ENCODE assay signal across 17 cellular contexts in genomic region chr2:582792-583528, GRCh38.
A peak's percentile ranks its signal among the peaks of the same experiment; 100 is the strongest.
DNase-seq lines count a peak whose midpoint lies in the region; ATAC-seq, FAIRE-seq and TF ChIP-seq lines count a peak whose summit lies in the region.
"Had no signal": no experiment of that assay in that cellular context is flagged by ENCODE, and none has a peak within 500 bp of the region (broad histone marks: within the 10 kb centered on the region; RNA-seq: fewer than 3 reads in every experiment).

No MANE protein-coding gene starts in this region.

- TF ChIP-seq CTCF in K562 (IDR thresholded peaks at IDR 0.05 in 2 of 3, conservative IDR thresholded peaks at IDR 0.05 in 1 of 3; ENCODE audit: insufficient read depth in 2 of 3, low read depth in 1 of 3, low read length in 3 of 3) (no peak), coronary artery (IDR thresholded peaks at IDR 0.05) (no peak), testis (IDR thresholded peaks at IDR 0.05) (no peak)

- no peak for FAIRE-seq in K562 (lab: Jason Lieb, UNC)
- FAIRE-seq: G401.6, GM12892 had no signal

- no peak overlapping the region for H4K8ac ChIP-seq in neuronal stem cell (ENCODE audit: low read depth, low read length)

- H3K4me1 ChIP-seq in K562 (replicated peaks in 1 of 2; ENCODE audit: control insufficient read depth in 2 of 2, insufficient read depth in 2 of 2, low read length in 2 of 2) (peaks cover 0 to 15% of the 10 kb centered on the region in 2 experiments; a peak in 2 of 5 replicates), neuronal stem cell (ENCODE audit: control insufficient read depth in 2 of 2, insufficient read depth in 1 of 2, low read depth in 1 of 2, low read length in 2 of 2) (peaks cover 11 to 15% of the 10 kb centered on the region in 2 donors), testis (no peaks in the 10 kb centered on the region)

- in situ Hi-C loops in K562 (cut with MboI), result no loop called here

- TF ChIP-seq RAD21 in K562 (CRISPR knock-in tag; conservative IDR thresholded peaks at IDR 0.05 in 1 of 2, IDR thresholded peaks at IDR 0.05 in 1 of 2), result no peak

- no TSS peak for BruUV-seq in K562 (replicated peaks; lab: Mats Ljungman, UMichigan)

- no peak for TF ChIP-seq EP300 in K562 (IDR thresholded peaks at IDR 0.05; ENCODE audit: low read length)

- peak in 1 of 4 experiments; percentile 6 for DNase-seq in K562 (ENCODE audit: extremely low read depth in 1 of 4, low spot score in 3 of 4)
- peak; percentile 31 for DNase-seq in coronary artery (ENCODE audit: low spot score)
- no peak for DNase-seq in neuronal stem cell (ENCODE audit: low spot score)
- DNase-seq in testis, result no peak
- no peak for DNase-seq in NCI-H2081 treated with DMSO at 0.1 percent for 48 hours (lab: John Stamatoyannopoulos, UW)
- DNase-seq in NCI-H1105 treated with DMSO at 0.1 percent for 48 hours (lab: John Stamatoyannopoulos, UW), result no peak
- DNase-seq: C1 segment of cervical spinal cord; Calu3; CD4-positive, alpha-beta memory T cell; COR-L47; DMS153; DND-41; GOT3; HCEC 1CT had no signal

- H4K91ac ChIP-seq in neuronal stem cell (ENCODE audit: low read depth, low read length, poor library complexity), result no peak overlapping the region

- peak overlapping the region; percentile 40; the same call in 1 of the 2 replicates for H3K4me2 ChIP-seq in K562 (ENCODE audit: insufficient read depth, low read length)
- H3K4me2 ChIP-seq in neuronal stem cell (ENCODE audit: insufficient read depth, low read length, poor library complexity, severe bottlenecking), result no peak overlapping the region

- CTCF ChIA-PET in K562 (lab: Yijun Ruan, JAX; ENCODE audit: low intra/inter-chr PET ratio), result no interaction called here

- H3K27me3 ChIP-seq in K562 (ENCODE audit: control insufficient read depth in 2 of 2, insufficient read depth in 2 of 2, low read length in 2 of 2), result peaks cover 27 to 66% of the 10 kb centered on the region in 2 experiments
- no peaks in the 10 kb centered on the region for H3K27me3 ChIP-seq in neuronal stem cell (ENCODE audit: control insufficient read depth in 3 of 3, insufficient read depth in 3 of 3, low read depth in 1 of 3, low read length in 3 of 3)
- no peaks in the 10 kb centered on the region for H3K27me3 ChIP-seq in testis

- H3K79me1 ChIP-seq in neuronal stem cell (ENCODE audit: low read depth, low read length), result peaks cover 2% of the 10 kb centered on the region

- TF ChIP-seq POLR2A in K562 (conservative IDR thresholded peaks at IDR 0.05) (no peak), testis (IDR thresholded peaks at IDR 0.05) (no peak)

- no peak overlapping the region for H3K27ac ChIP-seq in K562 (ENCODE audit: extremely low read depth, low read depth, low read length)
- H3K27ac ChIP-seq in coronary artery, result no peak overlapping the region
- H3K27ac ChIP-seq in neuronal stem cell (replicated peaks; ENCODE audit: low read length), result no peak overlapping the region
- H3K27ac ChIP-seq in testis, result no peak overlapping the region

- peak overlapping the region; percentile 72 for H2AK5ac ChIP-seq in neuronal stem cell (ENCODE audit: low read depth, low read length)

- peak overlapping the region in 1 of 2 experiments; percentile 18; a peak in 1 of 4 replicates for H3K9ac ChIP-seq in K562 (ENCODE audit: insufficient read depth in 1 of 2, low read depth in 2 of 2, low read length in 2 of 2)
- H3K9ac ChIP-seq in neuronal stem cell (ENCODE audit: low read depth, low read length, poor library complexity), result no peak overlapping the region

- H2AFZ ChIP-seq in K562 (ENCODE audit: low read depth, low read length), result peak overlapping the region; percentile 41; the same call in 1 of the 2 replicates
- H2AFZ ChIP-seq in neuronal stem cell (ENCODE audit: low read length), result no peak overlapping the region

- H3K4ac ChIP-seq in neuronal stem cell (ENCODE audit: low read length), result peak overlapping the region; percentile 55

- H3K14ac ChIP-seq in neuronal stem cell (ENCODE audit: low read length), result no peak overlapping the region

- intact Hi-C loops in K562 (cut with micrococcal nuclease) (no loop called here), testis (cut with DNase I; ENCODE audit: low total_unique reads) (no loop called here)

- no peak overlapping the region for H2BK15ac ChIP-seq in neuronal stem cell (ENCODE audit: low read length)

- H3K4me3 ChIP-seq in K562, result no peak overlapping the region
- H3K4me3 ChIP-seq in coronary artery, result no peak overlapping the region
- no peak overlapping the region for H3K4me3 ChIP-seq in neuronal stem cell (ENCODE audit: low read length in 2 of 2)
- peak overlapping the region; percentile 6 to 52 for H3K4me3 ChIP-seq in testis

- no peak overlapping the region for H2BK120ac ChIP-seq in neuronal stem cell (ENCODE audit: low read depth, low read length)

- no peak overlapping the region for H3K23ac ChIP-seq in neuronal stem cell (ENCODE audit: low read depth, low read length, poor library complexity)

- H3K9me1 ChIP-seq in K562 (ENCODE audit: control insufficient read depth, insufficient read depth, low read length), result no peaks in the 10 kb centered on the region

- peak overlapping the region; percentile 46 for H3K18ac ChIP-seq in neuronal stem cell (ENCODE audit: low read length)

- H3K79me2 ChIP-seq in K562 (ENCODE audit: control insufficient read depth, insufficient read depth, low read length), result no peaks in the 10 kb centered on the region

- WGBS in K562 (ENCODE audit: insufficient coverage, low coverage, missing lambda C conversion rate), result 4% methylated on average over 50 of the region's 54 CpGs
- WGBS in neuronal stem cell (ENCODE audit: extremely low coverage in 2 of 2, insufficient read length in 2 of 2, insufficient replicate concordance in 1 of 2), 2 donors, result no CpG with 5 or more reads among the region's 54 CpGs
- WGBS in testis, 2 donors, result 77 to 78% methylated on average over 39 to 54 of the region's 54 CpGs

- H3K36me3 ChIP-seq in K562 (ENCODE audit: control insufficient read depth, insufficient read depth, low read length) (no peaks in the 10 kb centered on the region), neuronal stem cell (replicated peaks in 1 of 2; ENCODE audit: control insufficient read depth in 2 of 2, insufficient read depth in 2 of 2, low read length in 2 of 2) (no peaks in the 10 kb centered on the region), testis (ENCODE audit: low read depth, missing control alignments) (no peaks in the 10 kb centered on the region)

- peak; percentile 52 for ATAC-seq in K562
- no peak for ATAC-seq in HG03469 (IDR thresholded peaks at IDR 0.05; ENCODE audit: unreplicated experiment)

- POLR2A ChIA-PET in K562 (lab: Yijun Ruan, JAX), result interaction anchor here (0.6 to 1.0 kb wide), 3 partner anchors 12 to 512 kb away, joined by 3 read pairs; no protein-coding TSS in a partner anchor

- no peaks in the 10 kb centered on the region for H3K9me3 ChIP-seq in K562 (replicated peaks; ENCODE audit: control insufficient read depth, insufficient read depth, low read depth, low read length)
- H3K9me3 ChIP-seq in neuronal stem cell (replicated peaks in 1 of 2; ENCODE audit: control insufficient read depth in 2 of 2, insufficient read depth in 1 of 2, low read depth in 1 of 2, low read length in 2 of 2), result no peaks in the 10 kb centered on the region
- H3K9me3 ChIP-seq in testis, result no peaks in the 10 kb centered on the region

- no peaks in the 10 kb centered on the region; the same call in 1 of the 2 replicates for H4K20me1 ChIP-seq in K562 (replicated peaks; ENCODE audit: control insufficient read depth, insufficient read depth, low read length)

- H2BK12ac ChIP-seq in neuronal stem cell (ENCODE audit: low read length), result no peak overlapping the region

- H2BK5ac ChIP-seq in neuronal stem cell (ENCODE audit: low read length), result peak overlapping the region; percentile 29

TF ChIP-seq in K562, 482 proteins besides CTCF, POLR2A, EP300 and RAD21 (continues in another document):
- TF ChIP-seq ZNF3 (CRISPR knock-in tag; IDR thresholded peaks at IDR 0.05) (no peak), BMI1 (IDR thresholded peaks at IDR 0.05; ENCODE audit: low read length) (no peak), ZNF239 (CRISPR knock-in tag; IDR thresholded peaks at IDR 0.05) (no peak), ZFPM2 (CRISPR knock-in tag; IDR thresholded peaks at IDR 0.05) (no peak), HDGF (IDR thresholded peaks at IDR 0.05) (no peak), CXXC5 (CRISPR knock-in tag; IDR thresholded peaks at IDR 0.05) (no peak), TCF7 (IDR thresholded peaks at IDR 0.05; ENCODE audit: borderline replicate concordance) (no peak)
- TF ChIP-seq, protein P1, sequence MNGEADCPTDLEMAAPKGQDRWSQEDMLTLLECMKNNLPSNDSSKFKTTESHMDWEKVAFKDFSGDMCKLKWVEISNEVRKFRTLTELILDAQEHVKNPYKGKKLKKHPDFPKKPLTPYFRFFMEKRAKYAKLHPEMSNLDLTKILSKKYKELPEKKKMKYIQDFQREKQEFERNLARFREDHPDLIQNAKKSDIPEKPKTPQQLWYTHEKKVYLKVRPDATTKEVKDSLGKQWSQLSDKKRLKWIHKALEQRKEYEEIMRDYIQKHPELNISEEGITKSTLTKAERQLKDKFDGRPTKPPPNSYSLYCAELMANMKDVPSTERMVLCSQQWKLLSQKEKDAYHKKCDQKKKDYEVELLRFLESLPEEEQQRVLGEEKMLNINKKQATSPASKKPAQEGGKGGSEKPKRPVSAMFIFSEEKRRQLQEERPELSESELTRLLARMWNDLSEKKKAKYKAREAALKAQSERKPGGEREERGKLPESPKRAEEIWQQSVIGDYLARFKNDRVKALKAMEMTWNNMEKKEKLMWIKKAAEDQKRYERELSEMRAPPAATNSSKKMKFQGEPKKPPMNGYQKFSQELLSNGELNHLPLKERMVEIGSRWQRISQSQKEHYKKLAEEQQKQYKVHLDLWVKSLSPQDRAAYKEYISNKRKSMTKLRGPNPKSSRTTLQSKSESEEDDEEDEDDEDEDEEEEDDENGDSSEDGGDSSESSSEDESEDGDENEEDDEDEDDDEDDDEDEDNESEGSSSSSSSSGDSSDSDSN (IDR thresholded peaks at IDR 0.05; ENCODE audit: borderline replicate concordance in 1 of 2, low read depth in 2 of 2, low read length in 2 of 2), result no peak
- TF ChIP-seq, protein P2, sequence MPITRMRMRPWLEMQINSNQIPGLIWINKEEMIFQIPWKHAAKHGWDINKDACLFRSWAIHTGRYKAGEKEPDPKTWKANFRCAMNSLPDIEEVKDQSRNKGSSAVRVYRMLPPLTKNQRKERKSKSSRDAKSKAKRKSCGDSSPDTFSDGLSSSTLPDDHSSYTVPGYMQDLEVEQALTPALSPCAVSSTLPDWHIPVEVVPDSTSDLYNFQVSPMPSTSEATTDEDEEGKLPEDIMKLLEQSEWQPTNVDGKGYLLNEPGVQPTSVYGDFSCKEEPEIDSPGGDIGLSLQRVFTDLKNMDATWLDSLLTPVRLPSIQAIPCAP (CRISPR knock-in tag; IDR thresholded peaks at IDR 0.05; ENCODE audit: borderline replicate concordance), result peak; percentile 55; the same call in 1 of the 2 replicates

Comparison
In these comparisons a context has a peak if more than half of its experiments do, and no peak if none do; other contexts are left out.
1. H3K4me3 ChIP-seq: peak in testis (2 of 2); none in K562 (single experiment), coronary artery (single experiment) and neuronal stem cell (0 of 2).